In the genomic region with DNA sequence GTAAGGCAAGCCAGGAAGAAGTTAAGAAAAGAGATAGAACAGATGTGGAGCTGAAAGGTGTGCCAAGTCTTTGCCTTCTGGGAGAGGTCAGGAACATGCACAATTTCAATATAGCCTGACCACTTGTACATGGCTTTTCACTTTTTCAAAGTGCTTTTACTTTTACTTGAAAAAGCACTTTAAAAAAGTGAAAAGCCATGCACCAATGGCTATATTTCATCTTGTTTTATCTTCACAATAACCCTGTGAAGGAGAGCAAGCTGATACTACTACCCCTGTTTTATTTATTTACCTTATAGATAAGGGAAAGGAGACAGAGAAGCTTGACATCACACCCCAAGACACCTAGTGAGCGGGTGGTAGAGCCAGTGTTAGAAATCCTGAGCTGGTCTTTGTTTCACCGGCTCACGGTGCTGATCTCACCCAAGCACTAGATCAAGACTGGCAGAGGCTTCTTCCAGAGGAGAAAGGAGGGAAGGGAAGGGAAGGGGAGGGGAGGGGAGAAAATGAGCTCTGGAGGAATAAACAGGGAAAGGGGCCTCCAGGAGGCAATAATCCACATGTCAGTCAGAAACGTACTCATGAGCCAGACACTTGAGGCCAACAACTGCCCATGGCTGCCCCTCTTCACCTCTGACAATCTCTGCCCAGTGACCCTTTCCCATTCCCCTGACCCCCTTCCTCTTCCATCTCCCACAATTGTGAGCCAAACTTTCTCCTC, we compare ENCODE assay signal across 14 cellular contexts.
DNase-seq lines count a peak whose midpoint lies in the region; ATAC-seq and TF ChIP-seq lines count a peak whose summit lies in the region.
"Had no signal": no experiment of that assay in that cellular context is flagged by ENCODE, and none has a peak within 500 bp of the region (broad histone marks: within the 10 kb centered on the region; RNA-seq: fewer than 3 reads in every experiment).

No MANE protein-coding gene starts in this region.

- POLR2A ChIA-PET in MCF 10A (lab: Yijun Ruan, JAX) (interaction anchor here (0.9 kb wide), 1 partner anchor 78 kb away, joined by 3 read pairs; no protein-coding TSS in a partner anchor), HEK293 (lab: Yijun Ruan, JAX) (no interaction called here)

- no peak for ATAC-seq in stimulated activated memory B cell treated with anti-CD40 and anti-IgM and Interleukin-4, amounts not matched to agents 10 μg/mL and 1 μg/mL and 100 μg/mL, for 72 hours
- ATAC-seq in GM19324 (IDR thresholded peaks at IDR 0.05; ENCODE audit: low FRiP score, unreplicated experiment), result no peak
- ATAC-seq: A549 had no signal

- no TSS peak for BruUV-seq in MCF 10A (replicated peaks; lab: Mats Ljungman, UMichigan)

- H3K4me1 Mint-ChIP-seq in MCF 10A (ENCODE audit: insufficient read depth, unreplicated experiment) (peaks cover 25% of the 10 kb centered on the region), endodermal cell (peaks cover 23% of the 10 kb centered on the region)
- peaks cover 35% of the 10 kb centered on the region for H3K4me1 Mint-ChIP-seq in stimulated activated memory B cell treated with anti-CD40 and anti-IgM and Interleukin-4, amounts not matched to agents 10 μg/mL and 1 μg/mL and 100 μg/mL, for 72 hours
- H3K4me1 Mint-ChIP-seq: H9 had no signal

- intact Hi-C loops in MCF 10A (cut with micrococcal nuclease), result no loop called here
- intact Hi-C loops in breast epithelium (cut with DNase I; ENCODE audit: low total_unique reads), result no loop called here

- no peak for DNase-seq in MCF 10A (ENCODE audit: unreplicated experiment)
- DNase-seq in breast epithelium (ENCODE audit: low spot score in 2 of 2), result no peak
- DNase-seq in endodermal cell, result peak; percentile 57
- no peak for DNase-seq in T1000 (lab: John Stamatoyannopoulos, UW)
- DNase-seq: BE2C, EL, GOT3, H9, HFFc6 had no signal

- H3K4me3 Mint-ChIP-seq in MCF 10A (ENCODE audit: unreplicated experiment), result no peak overlapping the region
- no peak overlapping the region for H3K4me3 Mint-ChIP-seq in endodermal cell
- no peak overlapping the region for H3K4me3 Mint-ChIP-seq in stimulated activated memory B cell treated with anti-CD40 and anti-IgM and Interleukin-4, amounts not matched to agents 10 μg/mL and 1 μg/mL and 100 μg/mL, for 72 hours
- H3K4me3 Mint-ChIP-seq: H9, HFFc6 had no signal

- H3K27me3 Mint-ChIP-seq in MCF 10A (ENCODE audit: insufficient read depth, unreplicated experiment) (no peaks in the 10 kb centered on the region), endodermal cell (ENCODE audit: insufficient read depth) (peaks cover 13% of the 10 kb centered on the region)
- no peaks in the 10 kb centered on the region for H3K27me3 Mint-ChIP-seq in stimulated activated memory B cell treated with anti-CD40 and anti-IgM and Interleukin-4, amounts not matched to agents 10 μg/mL and 1 μg/mL and 100 μg/mL, for 72 hours

- H3K27ac Mint-ChIP-seq in MCF 10A (ENCODE audit: low read depth, unreplicated experiment), result peak overlapping the region; percentile 11
- no peak overlapping the region for H3K27ac Mint-ChIP-seq in endodermal cell
- peak overlapping the region; percentile 9 for H3K27ac Mint-ChIP-seq in stimulated activated memory B cell treated with anti-CD40 and anti-IgM and Interleukin-4, amounts not matched to agents 10 μg/mL and 1 μg/mL and 100 μg/mL, for 72 hours
- H3K27ac Mint-ChIP-seq: H9, HFFc6 had no signal

- H3K4me3 ChIP-seq in breast epithelium (no peak overlapping the region), HEK293 (ENCODE audit: low read depth, low read length) (no peak overlapping the region), endodermal cell (ENCODE audit: low read length) (no peak overlapping the region)
- H3K4me3 ChIP-seq: A549 had no signal

- no peak overlapping the region for H3K9ac ChIP-seq in endodermal cell (ENCODE audit: extremely low read depth, low read length, poor library complexity, severe bottlenecking)

- H3K27ac ChIP-seq in breast epithelium, result no peak overlapping the region
- H3K27ac ChIP-seq in HEK293 (ENCODE audit: extremely low read depth, low read depth, low read length), result no peak overlapping the region
- no peak overlapping the region for H3K27ac ChIP-seq in endodermal cell (ENCODE audit: low read depth, low read length)
- H3K27ac ChIP-seq: A549, C4-2B had no signal

- no peaks in the 10 kb centered on the region for H3K27me3 ChIP-seq in breast epithelium
- H3K27me3 ChIP-seq in endodermal cell (ENCODE audit: control insufficient read depth, insufficient read depth, low read length, poor library complexity, severe bottlenecking), result no peaks in the 10 kb centered on the region
- H3K27me3 ChIP-seq: BE2C had no signal

- H3K4me1 ChIP-seq in breast epithelium (no peaks in the 10 kb centered on the region), HEK293 (ENCODE audit: control insufficient read depth, insufficient read depth, low read length) (peaks cover 6% of the 10 kb centered on the region; the same call in 1 of the 2 replicates), endodermal cell (ENCODE audit: control insufficient read depth, insufficient read depth, low read length) (peaks cover 3% of the 10 kb centered on the region)
- H3K4me1 ChIP-seq: BE2C had no signal

- no peak for TF ChIP-seq CTCF in MCF 10A (IDR thresholded peaks at IDR 0.05; ENCODE audit: unreplicated experiment)
- TF ChIP-seq CTCF in breast epithelium (IDR thresholded peaks at IDR 0.05), result no peak
- TF ChIP-seq CTCF in HEK293 (tag by site-specific recombination; IDR thresholded peaks at IDR 0.05), result no peak
- TF ChIP-seq CTCF in endodermal cell (conservative IDR thresholded peaks at IDR 0.05), result no peak

- H3K36me3 Mint-ChIP-seq in MCF 10A (ENCODE audit: insufficient read depth, unreplicated experiment) (peaks cover 6% of the 10 kb centered on the region), endodermal cell (ENCODE audit: low read depth) (no peaks in the 10 kb centered on the region)
- no peaks in the 10 kb centered on the region for H3K36me3 Mint-ChIP-seq in stimulated activated memory B cell treated with anti-CD40 and anti-IgM and Interleukin-4, amounts not matched to agents 10 μg/mL and 1 μg/mL and 100 μg/mL, for 72 hours

- 63 to 80% methylated on average over 1 to 4 of the region's 4 CpGs for WGBS in endodermal cell (ENCODE audit: insufficient coverage in 1 of 2, insufficient read length in 1 of 2), 2 experiments

- no peak for TF ChIP-seq POLR2A in breast epithelium (IDR thresholded peaks at IDR 0.05)

- H3K9me3 Mint-ChIP-seq in MCF 10A (ENCODE audit: unreplicated experiment), result peaks cover 26% of the 10 kb centered on the region
- H3K9me3 Mint-ChIP-seq in endodermal cell, result no peaks in the 10 kb centered on the region
- peaks cover 9% of the 10 kb centered on the region for H3K9me3 Mint-ChIP-seq in stimulated activated memory B cell treated with anti-CD40 and anti-IgM and Interleukin-4, amounts not matched to agents 10 μg/mL and 1 μg/mL and 100 μg/mL, for 72 hours
- H3K9me3 Mint-ChIP-seq: H9 had no signal

- H3K36me3 ChIP-seq in breast epithelium (no peaks in the 10 kb centered on the region), HEK293 (ENCODE audit: control insufficient read depth in 2 of 2, insufficient read depth in 1 of 2, low read length in 2 of 2) (no peaks in the 10 kb centered on the region), endodermal cell (ENCODE audit: control insufficient read depth, insufficient read depth, low read length) (no peaks in the 10 kb centered on the region)
- H3K36me3 ChIP-seq: BE2C had no signal

- CTCF ChIA-PET in MCF 10A (lab: Yijun Ruan, JAX), result no interaction called here
- CTCF ChIA-PET in HEK293 (lab: Yijun Ruan, JAX), result interaction anchor here (0.7 kb wide), 1 partner anchor 97 kb away, joined by 3 read pairs; no protein-coding TSS in a partner anchor

- no peaks in the 10 kb centered on the region for H3K9me3 ChIP-seq in breast epithelium
- no peaks in the 10 kb centered on the region for H3K9me3 ChIP-seq in HEK293 (ENCODE audit: control insufficient read depth, insufficient read depth, low read depth, low read length)
- no peaks in the 10 kb centered on the region for H3K9me3 ChIP-seq in endodermal cell (ENCODE audit: control insufficient read depth, low read length)
- H3K9me3 ChIP-seq: A549, BE2C had no signal

TF ChIP-seq in HEK293, 187 proteins besides CTCF, POLR2A, EP300 and RAD21 (continues in another document):
- TF ChIP-seq, protein P1, sequence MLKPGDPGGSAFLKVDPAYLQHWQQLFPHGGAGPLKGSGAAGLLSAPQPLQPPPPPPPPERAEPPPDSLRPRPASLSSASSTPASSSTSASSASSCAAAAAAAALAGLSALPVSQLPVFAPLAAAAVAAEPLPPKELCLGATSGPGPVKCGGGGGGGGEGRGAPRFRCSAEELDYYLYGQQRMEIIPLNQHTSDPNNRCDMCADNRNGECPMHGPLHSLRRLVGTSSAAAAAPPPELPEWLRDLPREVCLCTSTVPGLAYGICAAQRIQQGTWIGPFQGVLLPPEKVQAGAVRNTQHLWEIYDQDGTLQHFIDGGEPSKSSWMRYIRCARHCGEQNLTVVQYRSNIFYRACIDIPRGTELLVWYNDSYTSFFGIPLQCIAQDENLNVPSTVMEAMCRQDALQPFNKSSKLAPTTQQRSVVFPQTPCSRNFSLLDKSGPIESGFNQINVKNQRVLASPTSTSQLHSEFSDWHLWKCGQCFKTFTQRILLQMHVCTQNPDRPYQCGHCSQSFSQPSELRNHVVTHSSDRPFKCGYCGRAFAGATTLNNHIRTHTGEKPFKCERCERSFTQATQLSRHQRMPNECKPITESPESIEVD (tag by site-specific recombination; IDR thresholded peaks at IDR 0.05), result peak; percentile 61; the same call in 1 of the 2 replicates
- TF ChIP-seq MEIS1 (CRISPR knock-in tag; IDR thresholded peaks at IDR 0.05; ENCODE audit: borderline replicate concordance), result no peak
- TF ChIP-seq, protein P2, sequence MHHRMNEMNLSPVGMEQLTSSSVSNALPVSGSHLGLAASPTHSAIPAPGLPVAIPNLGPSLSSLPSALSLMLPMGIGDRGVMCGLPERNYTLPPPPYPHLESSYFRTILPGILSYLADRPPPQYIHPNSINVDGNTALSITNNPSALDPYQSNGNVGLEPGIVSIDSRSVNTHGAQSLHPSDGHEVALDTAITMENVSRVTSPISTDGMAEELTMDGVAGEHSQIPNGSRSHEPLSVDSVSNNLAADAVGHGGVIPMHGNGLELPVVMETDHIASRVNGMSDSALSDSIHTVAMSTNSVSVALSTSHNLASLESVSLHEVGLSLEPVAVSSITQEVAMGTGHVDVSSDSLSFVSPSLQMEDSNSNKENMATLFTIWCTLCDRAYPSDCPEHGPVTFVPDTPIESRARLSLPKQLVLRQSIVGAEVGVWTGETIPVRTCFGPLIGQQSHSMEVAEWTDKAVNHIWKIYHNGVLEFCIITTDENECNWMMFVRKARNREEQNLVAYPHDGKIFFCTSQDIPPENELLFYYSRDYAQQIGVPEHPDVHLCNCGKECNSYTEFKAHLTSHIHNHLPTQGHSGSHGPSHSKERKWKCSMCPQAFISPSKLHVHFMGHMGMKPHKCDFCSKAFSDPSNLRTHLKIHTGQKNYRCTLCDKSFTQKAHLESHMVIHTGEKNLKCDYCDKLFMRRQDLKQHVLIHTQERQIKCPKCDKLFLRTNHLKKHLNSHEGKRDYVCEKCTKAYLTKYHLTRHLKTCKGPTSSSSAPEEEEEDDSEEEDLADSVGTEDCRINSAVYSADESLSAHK (tag by site-specific recombination; IDR thresholded peaks at IDR 0.05), result no peak
- TF ChIP-seq ZBTB1 (tag by site-specific recombination; IDR thresholded peaks at IDR 0.05), result no peak
- TF ChIP-seq ZNF768 (tag by site-specific recombination; IDR thresholded peaks at IDR 0.05), result no peak
